Comparison of ENCODE assay signal across 1 cellular context in the genomic region with DNA sequence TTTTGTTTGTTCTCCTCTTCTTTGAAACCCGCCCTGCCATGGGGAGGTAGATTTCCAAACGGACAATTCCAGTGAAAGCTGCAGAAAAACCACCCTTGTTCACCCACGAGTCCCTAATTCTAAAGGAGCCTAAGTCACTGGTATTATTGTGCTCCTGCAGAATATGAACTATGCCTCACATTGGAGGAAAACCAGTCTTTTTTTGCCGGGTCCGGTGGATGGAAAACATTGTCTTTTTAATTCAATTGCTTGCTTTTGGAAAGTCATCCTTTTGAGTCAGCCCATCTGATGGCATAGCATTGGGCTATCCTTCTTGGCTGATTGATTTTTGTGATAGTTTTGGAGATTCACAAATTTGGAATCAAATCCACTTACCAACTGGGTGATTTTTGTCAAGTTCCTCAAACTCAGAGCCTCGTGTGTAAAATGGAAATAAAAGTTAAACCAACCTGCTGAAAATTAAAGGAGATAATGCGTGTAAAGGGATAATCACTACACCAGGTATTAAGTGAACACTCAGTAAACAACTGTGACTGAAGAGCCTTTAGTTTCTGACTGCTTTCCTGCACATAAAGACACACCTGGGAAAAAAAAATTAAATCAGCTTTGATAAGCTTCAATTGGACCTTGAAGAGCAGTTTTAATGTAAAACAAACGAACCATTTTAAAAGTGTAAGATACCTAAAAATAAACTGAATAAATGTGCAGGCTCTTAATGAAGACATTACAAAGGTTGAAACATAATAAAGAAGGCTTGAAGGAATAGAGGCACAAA.
A peak's percentile ranks its signal among the peaks of the same experiment; 100 is the strongest.
TF ChIP-seq lines count a peak whose summit lies in the region.

No MANE protein-coding gene starts in this region.

TF ChIP-seq in HepG2, 621 proteins besides CTCF, POLR2A, EP300 and RAD21:
- TF ChIP-seq CBX2 (IDR thresholded peaks at IDR 0.05; ENCODE audit: low read depth, low read length) (0 out of 2 replicates have a peak, but pooled peaks have one; percentile 34), CBX2 (CRISPR knock-in tag; IDR thresholded peaks at IDR 0.05; ENCODE audit: low read depth) (no peak), FOSL2 (CRISPR knock-in tag; IDR thresholded peaks at IDR 0.05) (0 out of 2 replicates have a peak, but pooled peaks have one; percentile 1), FOXP1 (IDR thresholded peaks at IDR 0.05) (no peak), FOXP1 (CRISPR knock-in tag; IDR thresholded peaks at IDR 0.05) (no peak), ZMYM4 (CRISPR knock-in tag; IDR thresholded peaks at IDR 0.05) (0 out of 2 replicates have a peak, but pooled peaks have one; percentile 1), GATAD2A (CRISPR knock-in tag; IDR thresholded peaks at IDR 0.05) (0 out of 2 replicates have a peak, but pooled peaks have one; percentile 4)
TF ChIP-seq in HepG2: peak in this region for 4.
